ENCODE assay signal across 1 cellular context in genomic region chr5:112860929-112861637, GRCh38.
TF ChIP-seq lines count a peak whose summit lies in the region.

Gene SRP19, plus strand, starts transcription at chr5:112861287. Its CDS starts 90 bp downstream, at chr5:112861377.

TF ChIP-seq in HepG2, 621 proteins besides CTCF, POLR2A, EP300 and RAD21 (continued from another document and continues in another):
- peak; percentile 91 for TF ChIP-seq ZBTB43 (CRISPR knock-in tag; conservative IDR thresholded peaks at IDR 0.05)
- peak; percentile 21; the same call in 1 of the 2 replicates for TF ChIP-seq ZNF20 (CRISPR knock-in tag; IDR thresholded peaks at IDR 0.05)
- TF ChIP-seq, protein P1, sequence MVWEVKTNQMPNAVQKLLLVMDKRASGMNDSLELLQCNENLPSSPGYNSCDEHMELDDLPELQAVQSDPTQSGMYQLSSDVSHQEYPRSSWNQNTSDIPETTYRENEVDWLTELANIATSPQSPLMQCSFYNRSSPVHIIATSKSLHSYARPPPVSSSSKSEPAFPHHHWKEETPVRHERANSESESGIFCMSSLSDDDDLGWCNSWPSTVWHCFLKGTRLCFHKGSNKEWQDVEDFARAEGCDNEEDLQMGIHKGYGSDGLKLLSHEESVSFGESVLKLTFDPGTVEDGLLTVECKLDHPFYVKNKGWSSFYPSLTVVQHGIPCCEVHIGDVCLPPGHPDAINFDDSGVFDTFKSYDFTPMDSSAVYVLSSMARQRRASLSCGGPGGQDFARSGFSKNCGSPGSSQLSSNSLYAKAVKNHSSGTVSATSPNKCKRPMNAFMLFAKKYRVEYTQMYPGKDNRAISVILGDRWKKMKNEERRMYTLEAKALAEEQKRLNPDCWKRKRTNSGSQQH (CRISPR knock-in tag; IDR thresholded peaks at IDR 0.05; ENCODE audit: low read depth), result no peak; the same call in 1 of the 2 replicates
- TF ChIP-seq, protein P2, sequence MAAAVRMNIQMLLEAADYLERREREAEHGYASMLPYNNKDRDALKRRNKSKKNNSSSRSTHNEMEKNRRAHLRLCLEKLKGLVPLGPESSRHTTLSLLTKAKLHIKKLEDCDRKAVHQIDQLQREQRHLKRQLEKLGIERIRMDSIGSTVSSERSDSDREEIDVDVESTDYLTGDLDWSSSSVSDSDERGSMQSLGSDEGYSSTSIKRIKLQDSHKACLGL (CRISPR knock-in tag; IDR thresholded peaks at IDR 0.05), result peak; percentile 87
- no peak for TF ChIP-seq PLRG1 (conservative IDR thresholded peaks at IDR 0.05)
- no peak for TF ChIP-seq RFX5 (IDR thresholded peaks at IDR 0.05; ENCODE audit: low read depth, low read length)
- peak; percentile 80 for TF ChIP-seq MED1 (CRISPR knock-in tag; IDR thresholded peaks at IDR 0.05)
- TF ChIP-seq GPBP1L1 (CRISPR knock-in tag; IDR thresholded peaks at IDR 0.05), result no peak
- TF ChIP-seq ZNF782 (CRISPR knock-in tag; IDR thresholded peaks at IDR 0.05; ENCODE audit: borderline replicate concordance), result peak; percentile 77
- peak; percentile 98 for TF ChIP-seq NFIB (CRISPR knock-in tag; IDR thresholded peaks at IDR 0.05; ENCODE audit: borderline replicate concordance)
- 0 out of 2 replicates have a peak, but pooled peaks have one; percentile 16 for TF ChIP-seq ZBED4 (CRISPR knock-in tag; IDR thresholded peaks at IDR 0.05; ENCODE audit: borderline replicate concordance)
- 0 out of 2 replicates have a peak, but pooled peaks have one; percentile 77 for TF ChIP-seq ZNF329 (CRISPR knock-in tag; IDR thresholded peaks at IDR 0.05; ENCODE audit: low read depth)
- TF ChIP-seq TCF12 (IDR thresholded peaks at IDR 0.05), result no peak
- TF ChIP-seq TCF12 (CRISPR knock-in tag; IDR thresholded peaks at IDR 0.05), result no peak
- TF ChIP-seq PRPF4 (IDR thresholded peaks at IDR 0.05; ENCODE audit: low read depth, low read length, poor library complexity, severe bottlenecking), result peak; percentile 25
- no peak for TF ChIP-seq TRIM22 (IDR thresholded peaks at IDR 0.05)
- 0 out of 2 replicates have a peak, but pooled peaks have one; percentile 59 for TF ChIP-seq FOXM1 (CRISPR knock-in tag; IDR thresholded peaks at IDR 0.05)
- TF ChIP-seq ZNF607 (CRISPR knock-in tag; IDR thresholded peaks at IDR 0.05; ENCODE audit: borderline replicate concordance), result peak; percentile 96
- TF ChIP-seq, protein P3, sequence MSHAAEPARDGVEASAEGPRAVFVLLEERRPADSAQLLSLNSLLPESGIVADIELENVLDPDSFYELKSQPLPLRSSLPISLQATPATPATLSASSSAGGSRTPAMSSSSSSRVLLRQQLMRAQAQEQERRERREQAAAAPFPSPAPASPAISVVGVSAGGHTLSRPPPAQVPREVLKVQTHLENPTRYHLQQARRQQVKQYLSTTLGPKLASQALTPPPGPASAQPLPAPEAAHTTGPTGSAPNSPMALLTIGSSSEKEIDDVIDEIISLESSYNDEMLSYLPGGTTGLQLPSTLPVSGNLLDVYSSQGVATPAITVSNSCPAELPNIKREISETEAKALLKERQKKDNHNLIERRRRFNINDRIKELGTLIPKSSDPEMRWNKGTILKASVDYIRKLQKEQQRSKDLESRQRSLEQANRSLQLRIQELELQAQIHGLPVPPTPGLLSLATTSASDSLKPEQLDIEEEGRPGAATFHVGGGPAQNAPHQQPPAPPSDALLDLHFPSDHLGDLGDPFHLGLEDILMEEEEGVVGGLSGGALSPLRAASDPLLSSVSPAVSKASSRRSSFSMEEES (CRISPR knock-in tag; IDR thresholded peaks at IDR 0.05), result peak; percentile 90
- TF ChIP-seq ZNF205 (CRISPR knock-in tag; IDR thresholded peaks at IDR 0.05), result no peak; the same call in 1 of the 2 replicates
- peak; percentile 84 for TF ChIP-seq TEAD3 (CRISPR knock-in tag; optimal IDR thresholded peaks at IDR 0.05; ENCODE audit: borderline replicate concordance)
- no peak for TF ChIP-seq SIN3A (IDR thresholded peaks at IDR 0.05; ENCODE audit: borderline replicate concordance, low read depth, low read length)
- 0 out of 2 replicates have a peak, but pooled peaks have one; percentile 44 for TF ChIP-seq PPARG (CRISPR knock-in tag; conservative IDR thresholded peaks at IDR 0.05)
- TF ChIP-seq, protein P4, sequence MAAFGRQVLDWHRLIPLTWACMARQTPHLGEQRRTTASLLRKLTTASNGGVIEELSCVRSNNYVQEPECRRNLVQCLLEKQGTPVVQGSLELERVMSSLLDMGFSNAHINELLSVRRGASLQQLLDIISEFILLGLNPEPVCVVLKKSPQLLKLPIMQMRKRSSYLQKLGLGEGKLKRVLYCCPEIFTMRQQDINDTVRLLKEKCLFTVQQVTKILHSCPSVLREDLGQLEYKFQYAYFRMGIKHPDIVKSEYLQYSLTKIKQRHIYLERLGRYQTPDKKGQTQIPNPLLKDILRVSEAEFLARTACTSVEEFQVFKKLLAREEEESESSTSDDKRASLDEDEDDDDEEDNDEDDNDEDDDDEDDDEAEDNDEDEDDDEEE (CRISPR knock-in tag; IDR thresholded peaks at IDR 0.05), result peak; percentile 76; the same call in 1 of the 2 replicates
- TF ChIP-seq ZNF30 (CRISPR knock-in tag; IDR thresholded peaks at IDR 0.05), result peak; percentile 91; the same call in 1 of the 2 replicates
- TF ChIP-seq ZNF749 (CRISPR knock-in tag; IDR thresholded peaks at IDR 0.05; ENCODE audit: borderline replicate concordance), result peak; percentile 66; the same call in 1 of the 2 replicates
- no peak for TF ChIP-seq PREB (CRISPR knock-in tag; IDR thresholded peaks at IDR 0.05)
- no peak for TF ChIP-seq ZFYVE20 (CRISPR knock-in tag; IDR thresholded peaks at IDR 0.05; ENCODE audit: borderline replicate concordance, low read depth)
- no peak for TF ChIP-seq NR3C1 (CRISPR knock-in tag; IDR thresholded peaks at IDR 0.05)
- TF ChIP-seq, protein P5, sequence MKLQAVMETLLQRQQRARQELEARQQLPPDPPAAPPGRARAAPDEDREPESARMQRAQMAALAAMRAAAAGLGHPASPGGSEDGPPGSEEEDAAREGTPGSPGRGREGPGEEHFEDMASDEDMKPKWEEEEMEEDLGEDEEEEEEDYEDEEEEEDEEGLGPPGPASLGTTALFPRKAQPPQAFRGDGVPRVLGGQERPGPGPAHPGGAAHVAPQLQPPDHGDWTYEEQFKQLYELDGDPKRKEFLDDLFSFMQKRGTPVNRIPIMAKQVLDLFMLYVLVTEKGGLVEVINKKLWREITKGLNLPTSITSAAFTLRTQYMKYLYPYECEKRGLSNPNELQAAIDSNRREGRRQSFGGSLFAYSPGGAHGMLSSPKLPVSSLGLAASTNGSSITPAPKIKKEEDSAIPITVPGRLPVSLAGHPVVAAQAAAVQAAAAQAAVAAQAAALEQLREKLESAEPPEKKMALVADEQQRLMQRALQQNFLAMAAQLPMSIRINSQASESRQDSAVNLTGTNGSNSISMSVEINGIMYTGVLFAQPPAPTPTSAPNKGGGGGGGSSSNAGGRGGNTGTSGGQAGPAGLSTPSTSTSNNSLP (IDR thresholded peaks at IDR 0.05; ENCODE audit: low read depth, low read length), result no peak
- TF ChIP-seq NFE2L1 (CRISPR knock-in tag; IDR thresholded peaks at IDR 0.05; ENCODE audit: borderline replicate concordance), result no peak; the same call in 1 of the 2 replicates
- TF ChIP-seq ZNF839 (CRISPR knock-in tag; IDR thresholded peaks at IDR 0.05; ENCODE audit: borderline replicate concordance), result no peak
- TF ChIP-seq ZFP62 (CRISPR knock-in tag; IDR thresholded peaks at IDR 0.05), result no peak
- TF ChIP-seq, protein P6, sequence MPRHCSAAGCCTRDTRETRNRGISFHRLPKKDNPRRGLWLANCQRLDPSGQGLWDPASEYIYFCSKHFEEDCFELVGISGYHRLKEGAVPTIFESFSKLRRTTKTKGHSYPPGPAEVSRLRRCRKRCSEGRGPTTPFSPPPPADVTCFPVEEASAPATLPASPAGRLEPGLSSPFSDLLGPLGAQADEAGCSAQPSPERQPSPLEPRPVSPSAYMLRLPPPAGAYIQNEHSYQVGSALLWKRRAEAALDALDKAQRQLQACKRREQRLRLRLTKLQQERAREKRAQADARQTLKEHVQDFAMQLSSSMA (CRISPR knock-in tag; IDR thresholded peaks at IDR 0.05), result 0 out of 2 replicates have a peak, but pooled peaks have one; percentile 23
- TF ChIP-seq ZNF572 (CRISPR knock-in tag; IDR thresholded peaks at IDR 0.05), result no peak
- TF ChIP-seq ZNF326 (CRISPR knock-in tag; IDR thresholded peaks at IDR 0.05; ENCODE audit: borderline replicate concordance), result no peak
- TF ChIP-seq DPF2 (CRISPR knock-in tag; IDR thresholded peaks at IDR 0.05; ENCODE audit: borderline replicate concordance, low read depth), result no peak
- peak; percentile 78; the same call in 1 of the 2 replicates for TF ChIP-seq ZIK1 (CRISPR knock-in tag; IDR thresholded peaks at IDR 0.05; ENCODE audit: borderline replicate concordance, low read depth)
- TF ChIP-seq HNRNPLL (IDR thresholded peaks at IDR 0.05; ENCODE audit: low read depth, low read length, poor library complexity, severe bottlenecking), result peak; percentile 26
- TF ChIP-seq IRF2 (CRISPR knock-in tag; IDR thresholded peaks at IDR 0.05), result peak; percentile 81; the same call in 1 of the 2 replicates
- TF ChIP-seq GZF1 (CRISPR knock-in tag; IDR thresholded peaks at IDR 0.05), result peak; percentile 65; the same call in 1 of the 2 replicates
- TF ChIP-seq KAT8 (CRISPR knock-in tag; IDR thresholded peaks at IDR 0.05), result peak; percentile 97
- TF ChIP-seq ZNF850 (CRISPR knock-in tag; conservative IDR thresholded peaks at IDR 0.05), result no peak
- TF ChIP-seq, protein P7, sequence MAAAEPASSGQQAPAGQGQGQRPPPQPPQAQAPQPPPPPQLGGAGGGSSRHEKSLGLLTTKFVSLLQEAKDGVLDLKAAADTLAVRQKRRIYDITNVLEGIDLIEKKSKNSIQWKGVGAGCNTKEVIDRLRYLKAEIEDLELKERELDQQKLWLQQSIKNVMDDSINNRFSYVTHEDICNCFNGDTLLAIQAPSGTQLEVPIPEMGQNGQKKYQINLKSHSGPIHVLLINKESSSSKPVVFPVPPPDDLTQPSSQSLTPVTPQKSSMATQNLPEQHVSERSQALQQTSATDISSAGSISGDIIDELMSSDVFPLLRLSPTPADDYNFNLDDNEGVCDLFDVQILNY (CRISPR knock-in tag; conservative IDR thresholded peaks at IDR 0.05), result no peak
